ENCODE assay signal across 19 cellular contexts in the genomic region with DNA sequence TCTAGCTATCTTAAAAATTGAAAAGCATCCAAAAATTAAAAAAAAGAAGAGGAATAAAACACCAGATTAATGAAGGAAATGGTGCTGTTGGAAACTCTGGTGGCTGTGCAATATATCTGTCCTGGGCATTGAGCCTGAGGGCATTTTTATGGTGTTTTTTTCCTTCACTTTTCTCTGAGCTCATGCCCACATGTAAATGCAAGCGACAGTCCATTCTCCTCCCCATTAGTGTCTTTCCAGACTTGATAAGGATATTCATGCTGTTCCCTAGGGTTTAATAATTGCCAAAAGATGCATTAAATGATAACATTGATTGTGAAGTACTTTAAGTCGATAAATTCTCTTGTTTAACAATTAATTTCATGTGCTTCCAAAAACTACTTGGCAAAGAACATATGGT.
A peak's percentile ranks its signal among the peaks of the same experiment; 100 is the strongest.
DNase-seq lines count a peak whose midpoint lies in the region; ATAC-seq, FAIRE-seq and TF ChIP-seq lines count a peak whose summit lies in the region.
"Had no signal": no experiment of that assay in that cellular context is flagged by ENCODE, and none has a peak within 500 bp of the region (broad histone marks: within the 10 kb centered on the region; RNA-seq: fewer than 3 reads in every experiment).

No MANE protein-coding gene starts in this region.

- DNase-seq in A549 (ENCODE audit: low read depth in 1 of 2, low spot score in 1 of 2), result no peak
- DNase-seq in BE2C, result peak; percentile 62
- peak; percentile 75 for DNase-seq in NCI-H69 (lab: John Stamatoyannopoulos, UW)
- peak; percentile 2 for DNase-seq in small intestine
- DNase-seq in activated naive CD4-positive, alpha-beta T cell treated with anti-CD3 and anti-CD28 coated beads, Interleukin-2, amount 50 U/mL, for 16 hours, result no peak
- DNase-seq in retina, result no peak
- DNase-seq: Calu3; CD4-positive, alpha-beta T cell; COR-L47; DMS79; EL; GDM1; GM23248; H7; HCEC 1CT had no signal

- ATAC-seq in A549, result no peak
- ATAC-seq: GM12878 had no signal

- FAIRE-seq in A549 (lab: Jason Lieb, UNC) (peak; percentile 54), small intestine (lab: Jason Lieb, UNC) (no peak)
- FAIRE-seq: GM12878, GM19239, H1 had no signal

- POLR2A ChIA-PET in A549 (lab: Yijun Ruan, JAX), result no interaction called here

- no peak overlapping the region for H3K27ac ChIP-seq in A549
- no peak overlapping the region for H3K27ac ChIP-seq in small intestine (ENCODE audit: low read depth in 1 of 2, low read length in 1 of 2)
- H3K27ac ChIP-seq: BLaER1 treated with 17β-estradiol and CSF1 and Interleukin-3, amounts not matched to agents 10 nM and 100 nM; GM23248 had no signal

- H3K4me1 ChIP-seq in A549 (no peaks in the 10 kb centered on the region), BE2C (peaks cover 3% of the 10 kb centered on the region; the same call in 1 of the 2 replicates), small intestine (ENCODE audit: control insufficient read depth in 2 of 2, insufficient read depth in 1 of 2, low read depth in 1 of 2, low read length in 1 of 2) (no peaks in the 10 kb centered on the region)
- H3K4me1 ChIP-seq: BLaER1 treated with 17β-estradiol and CSF1 and Interleukin-3, amounts not matched to agents 10 nM and 100 nM had no signal

- H3K27me3 ChIP-seq in BE2C (no peaks in the 10 kb centered on the region), small intestine (ENCODE audit: control insufficient read depth in 2 of 2, insufficient read depth in 2 of 2, low read length in 2 of 2) (no peaks in the 10 kb centered on the region)
- H3K27me3 ChIP-seq: BLaER1 treated with 17β-estradiol and CSF1 and Interleukin-3, amounts not matched to agents 10 nM and 100 nM had no signal

- TF ChIP-seq EP300 in A549 (IDR thresholded peaks at IDR 0.05), result no peak

- H3K9me3 ChIP-seq in A549, result no peaks in the 10 kb centered on the region
- H3K9me3 ChIP-seq in BE2C, result no peaks in the 10 kb centered on the region
- no peaks in the 10 kb centered on the region for H3K9me3 ChIP-seq in small intestine (ENCODE audit: control insufficient read depth, low read depth)
- H3K9me3 ChIP-seq: BLaER1 treated with 17β-estradiol and CSF1 and Interleukin-3, amounts not matched to agents 10 nM and 100 nM had no signal

- no peak overlapping the region for H3K4me2 ChIP-seq in A549
- H3K4me2 ChIP-seq: BLaER1 treated with 17β-estradiol and CSF1 and Interleukin-3, amounts not matched to agents 10 nM and 100 nM had no signal

- TF ChIP-seq CTCF in A549 (IDR thresholded peaks at IDR 0.05), result no peak
- TF ChIP-seq CTCF in BE2C (IDR thresholded peaks at IDR 0.05; ENCODE audit: low read depth, low read length), result no peak

- 68% methylated on average over 2 of the region's 2 CpGs for WGBS in A549 (ENCODE audit: missing lambda C conversion rate)
- WGBS in small intestine, 3 donors, result 23 to 45% (median 32%) methylated on average over 2 of the region's 2 CpGs

- H3K4me3 ChIP-seq in A549, result no peak overlapping the region
- no peak overlapping the region for H3K4me3 ChIP-seq in BE2C (ENCODE audit: low read depth, low read length)
- H3K4me3 ChIP-seq in small intestine (ENCODE audit: low read depth in 1 of 2, low read length in 2 of 2), result no peak overlapping the region
- H3K4me3 ChIP-seq: BLaER1 treated with 17β-estradiol and CSF1 and Interleukin-3, amounts not matched to agents 10 nM and 100 nM; GM12878; GM23248 had no signal

- H3K36me3 ChIP-seq in BE2C, result no peaks in the 10 kb centered on the region
- no peaks in the 10 kb centered on the region for H3K36me3 ChIP-seq in small intestine (ENCODE audit: control insufficient read depth in 2 of 2, insufficient read depth in 2 of 2, low read length in 2 of 2)
- H3K36me3 ChIP-seq: BLaER1 treated with 17β-estradiol and CSF1 and Interleukin-3, amounts not matched to agents 10 nM and 100 nM had no signal

- CTCF ChIA-PET in A549 (lab: Yijun Ruan, JAX), result no interaction called here

- TF ChIP-seq RAD21 in A549 (conservative IDR thresholded peaks at IDR 0.05 in 1 of 2, IDR thresholded peaks at IDR 0.05 in 1 of 2), result no peak

- TF ChIP-seq POLR2A in A549 (IDR thresholded peaks at IDR 0.05; ENCODE audit: low read length), result no peak

TF ChIP-seq in A549, 52 proteins besides CTCF, POLR2A, EP300 and RAD21:
- no peak for TF ChIP-seq RFX5 (IDR thresholded peaks at IDR 0.05)
- no peak for TF ChIP-seq RNF2 (IDR thresholded peaks at IDR 0.05; ENCODE audit: borderline replicate concordance, low read depth)
- TF ChIP-seq, protein P1, sequence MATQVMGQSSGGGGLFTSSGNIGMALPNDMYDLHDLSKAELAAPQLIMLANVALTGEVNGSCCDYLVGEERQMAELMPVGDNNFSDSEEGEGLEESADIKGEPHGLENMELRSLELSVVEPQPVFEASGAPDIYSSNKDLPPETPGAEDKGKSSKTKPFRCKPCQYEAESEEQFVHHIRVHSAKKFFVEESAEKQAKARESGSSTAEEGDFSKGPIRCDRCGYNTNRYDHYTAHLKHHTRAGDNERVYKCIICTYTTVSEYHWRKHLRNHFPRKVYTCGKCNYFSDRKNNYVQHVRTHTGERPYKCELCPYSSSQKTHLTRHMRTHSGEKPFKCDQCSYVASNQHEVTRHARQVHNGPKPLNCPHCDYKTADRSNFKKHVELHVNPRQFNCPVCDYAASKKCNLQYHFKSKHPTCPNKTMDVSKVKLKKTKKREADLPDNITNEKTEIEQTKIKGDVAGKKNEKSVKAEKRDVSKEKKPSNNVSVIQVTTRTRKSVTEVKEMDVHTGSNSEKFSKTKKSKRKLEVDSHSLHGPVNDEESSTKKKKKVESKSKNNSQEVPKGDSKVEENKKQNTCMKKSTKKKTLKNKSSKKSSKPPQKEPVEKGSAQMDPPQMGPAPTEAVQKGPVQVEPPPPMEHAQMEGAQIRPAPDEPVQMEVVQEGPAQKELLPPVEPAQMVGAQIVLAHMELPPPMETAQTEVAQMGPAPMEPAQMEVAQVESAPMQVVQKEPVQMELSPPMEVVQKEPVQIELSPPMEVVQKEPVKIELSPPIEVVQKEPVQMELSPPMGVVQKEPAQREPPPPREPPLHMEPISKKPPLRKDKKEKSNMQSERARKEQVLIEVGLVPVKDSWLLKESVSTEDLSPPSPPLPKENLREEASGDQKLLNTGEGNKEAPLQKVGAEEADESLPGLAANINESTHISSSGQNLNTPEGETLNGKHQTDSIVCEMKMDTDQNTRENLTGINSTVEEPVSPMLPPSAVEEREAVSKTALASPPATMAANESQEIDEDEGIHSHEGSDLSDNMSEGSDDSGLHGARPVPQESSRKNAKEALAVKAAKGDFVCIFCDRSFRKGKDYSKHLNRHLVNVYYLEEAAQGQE (IDR thresholded peaks at IDR 0.05), result no peak
- TF ChIP-seq CEBPB (IDR thresholded peaks at IDR 0.05), result no peak
- TF ChIP-seq HOXB5 (CRISPR knock-in tag; IDR thresholded peaks at IDR 0.05), result no peak
- no peak for TF ChIP-seq RARB (CRISPR knock-in tag; IDR thresholded peaks at IDR 0.05)
- TF ChIP-seq, protein P2, sequence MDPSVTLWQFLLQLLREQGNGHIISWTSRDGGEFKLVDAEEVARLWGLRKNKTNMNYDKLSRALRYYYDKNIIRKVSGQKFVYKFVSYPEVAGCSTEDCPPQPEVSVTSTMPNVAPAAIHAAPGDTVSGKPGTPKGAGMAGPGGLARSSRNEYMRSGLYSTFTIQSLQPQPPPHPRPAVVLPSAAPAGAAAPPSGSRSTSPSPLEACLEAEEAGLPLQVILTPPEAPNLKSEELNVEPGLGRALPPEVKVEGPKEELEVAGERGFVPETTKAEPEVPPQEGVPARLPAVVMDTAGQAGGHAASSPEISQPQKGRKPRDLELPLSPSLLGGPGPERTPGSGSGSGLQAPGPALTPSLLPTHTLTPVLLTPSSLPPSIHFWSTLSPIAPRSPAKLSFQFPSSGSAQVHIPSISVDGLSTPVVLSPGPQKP (IDR thresholded peaks at IDR 0.05; ENCODE audit: low read depth, low read length), result no peak
- TF ChIP-seq, protein P3, sequence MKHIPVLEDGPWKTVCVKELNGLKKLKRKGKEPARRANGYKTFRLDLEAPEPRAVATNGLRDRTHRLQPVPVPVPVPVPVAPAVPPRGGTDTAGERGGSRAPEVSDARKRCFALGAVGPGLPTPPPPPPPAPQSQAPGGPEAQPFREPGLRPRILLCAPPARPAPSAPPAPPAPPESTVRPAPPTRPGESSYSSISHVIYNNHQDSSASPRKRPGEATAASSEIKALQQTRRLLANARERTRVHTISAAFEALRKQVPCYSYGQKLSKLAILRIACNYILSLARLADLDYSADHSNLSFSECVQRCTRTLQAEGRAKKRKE (CRISPR knock-in tag; IDR thresholded peaks at IDR 0.05; ENCODE audit: low read depth), result no peak
- no peak for TF ChIP-seq FOSB (CRISPR knock-in tag; IDR thresholded peaks at IDR 0.05)
- no peak for TF ChIP-seq SREBF2 (IDR thresholded peaks at IDR 0.05)
- TF ChIP-seq CBX2 (IDR thresholded peaks at IDR 0.05; ENCODE audit: borderline replicate concordance, low read depth), result no peak
- no peak for TF ChIP-seq JUNB (IDR thresholded peaks at IDR 0.05)
- TF ChIP-seq NPAS2 (CRISPR knock-in tag; IDR thresholded peaks at IDR 0.05; ENCODE audit: borderline replicate concordance), result no peak
- TF ChIP-seq CHD2 (IDR thresholded peaks at IDR 0.05; ENCODE audit: low read length, partially characterized antibody), result no peak
- TF ChIP-seq, protein P4, sequence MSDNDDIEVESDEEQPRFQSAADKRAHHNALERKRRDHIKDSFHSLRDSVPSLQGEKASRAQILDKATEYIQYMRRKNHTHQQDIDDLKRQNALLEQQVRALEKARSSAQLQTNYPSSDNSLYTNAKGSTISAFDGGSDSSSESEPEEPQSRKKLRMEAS (IDR thresholded peaks at IDR 0.05), result no peak

Comparison
In these comparisons a context has a peak if more than half of its experiments do, and no peak if none do; other contexts are left out.
1. DNase-seq: peak in BE2C (single experiment), NCI-H69 (single experiment) and small intestine (single experiment); none in A549 (0 of 2), activated naive CD4-positive, alpha-beta T cell treated with anti-CD3 and anti-CD28 coated beads, Interleukin-2, amount 50 U/mL, for 16 hours (single experiment) and retina (single experiment).